Comparison of ENCODE assay signal across 10 cellular contexts in genomic region chr17:75267403-75268232, GRCh38. TPM values are rescaled to one million over a fixed set of nuclear protein-coding genes. Genes with fewer than 3 reads are reported as not detected.
DNase-seq lines count a peak whose midpoint lies in the region; ATAC-seq and TF ChIP-seq lines count a peak whose summit lies in the region.
"Had no signal": no experiment of that assay in that cellular context is flagged by ENCODE, and none has a peak within 500 bp of the region (broad histone marks: within the 10 kb centered on the region; RNA-seq: fewer than 3 reads in every experiment).

No MANE protein-coding gene starts in this region.

- H3K4me3 ChIP-seq in cardiac muscle cell (no peak overlapping the region), transverse colon (no peak overlapping the region)

- in situ Hi-C loops in transverse colon (cut with MboI; ENCODE audit: low pct_ligation_motif_present in 1 of 4, low pct_unique_long_range_greater_than_20kb in 1 of 4, low sequenced_read_pairs in 3 of 4), result no loop called here
- in situ Hi-C loops in KBM-7 (cut with MboI; ENCODE audit: low pct_unique_long_range_greater_than_20kb, low sequenced_read_pairs), result no loop called here

- intact Hi-C loops in left cardiac atrium (cut with DNase I) (no loop called here), transverse colon (cut with DNase I; ENCODE audit: low total_unique reads) (no loop called here)

- TF ChIP-seq POLR2A in transverse colon (IDR thresholded peaks at IDR 0.05), result no peak

- H3K4me3 Mint-ChIP-seq in endothelial cell (ENCODE audit: unreplicated experiment), result peak overlapping the region; percentile 33
- H3K4me3 Mint-ChIP-seq in activated CD8-positive, alpha-beta memory T cell treated with anti-CD3 and anti-CD28 coated beads, Interleukin-2, amount 10 ng/mL, durations not matched to agents 7 days and 5 days, result no peak overlapping the region
- H3K4me3 Mint-ChIP-seq: T-cell had no signal

- H3K36me3 Mint-ChIP-seq in endothelial cell (ENCODE audit: low read depth, unreplicated experiment), result peaks cover 8% of the 10 kb centered on the region
- peaks cover 16% of the 10 kb centered on the region for H3K36me3 Mint-ChIP-seq in activated CD8-positive, alpha-beta memory T cell treated with anti-CD3 and anti-CD28 coated beads, Interleukin-2, amount 10 ng/mL, durations not matched to agents 7 days and 5 days

- DNase-seq in cardiac muscle cell (ENCODE audit: low read depth in 1 of 2, low spot score in 1 of 2) (peak in 1 of 2 donors; percentile 17), left cardiac atrium (no peak), NCI-H774 (lab: John Stamatoyannopoulos, UW) (peak; percentile 29), endothelial cell (ENCODE audit: low spot score) (peak; percentile 35), transverse colon (peak; percentile 66), NCI-H524 treated with DMSO at 0.1 percent for 48 hours (lab: John Stamatoyannopoulos, UW) (no peak), KBM-7 (no peak)
- no peak for DNase-seq in activated CD8-positive, alpha-beta memory T cell treated with anti-CD3 and anti-CD28 coated beads, Interleukin-2, amount 10 ng/mL, durations not matched to agents 7 days and 5 days
- DNase-seq: T-cell had no signal

- H3K27ac Mint-ChIP-seq in endothelial cell (ENCODE audit: unreplicated experiment), result peak overlapping the region; percentile 64
- H3K27ac Mint-ChIP-seq in activated CD8-positive, alpha-beta memory T cell treated with anti-CD3 and anti-CD28 coated beads, Interleukin-2, amount 10 ng/mL, durations not matched to agents 7 days and 5 days, result no peak overlapping the region
- H3K27ac Mint-ChIP-seq: T-cell had no signal

- no peak for TF ChIP-seq CTCF in cardiac muscle cell (IDR thresholded peaks at IDR 0.05; ENCODE audit: low read depth, low read length)
- TF ChIP-seq CTCF in endothelial cell (IDR thresholded peaks at IDR 0.05; ENCODE audit: unreplicated experiment), result no peak
- TF ChIP-seq CTCF in transverse colon (IDR thresholded peaks at IDR 0.05), result peak in 2 of 5 experiments; percentile 19 to 48

- WGBS in transverse colon (ENCODE audit: low coverage in 1 of 2), 2 donors, result 38 to 80% methylated on average over 1 to 13 of the region's 14 CpGs

- H3K9me3 ChIP-seq in cardiac muscle cell (ENCODE audit: low read depth) (no peaks in the 10 kb centered on the region), transverse colon (no peaks in the 10 kb centered on the region)

- ATAC-seq in left cardiac atrium, result no peak
- ATAC-seq in activated CD8-positive, alpha-beta memory T cell treated with anti-CD3 and anti-CD28 coated beads, Interleukin-2, amount 10 ng/mL, durations not matched to agents 7 days and 5 days, result no peak
- ATAC-seq: T-cell had no signal

- CTCF ChIA-PET in activated CD8-positive, alpha-beta memory T cell treated with anti-CD3 and anti-CD28 coated beads, Interleukin-2, amount 10 ng/mL, durations not matched to agents 7 days and 5 days (lab: Charles Lee), result interaction anchor here (0.9 to 5.8 kb wide), 3 partner anchors 22 to 366 kb away, joined by 3 to 86 read pairs (median 5); partner anchors contain the start of genes SLC25A19 and SMIM5

- H3K4me1 Mint-ChIP-seq in endothelial cell (ENCODE audit: unreplicated experiment), result peaks cover 45% of the 10 kb centered on the region
- H3K4me1 Mint-ChIP-seq in activated CD8-positive, alpha-beta memory T cell treated with anti-CD3 and anti-CD28 coated beads, Interleukin-2, amount 10 ng/mL, durations not matched to agents 7 days and 5 days, result peaks cover 32% of the 10 kb centered on the region

- H3K9me3 Mint-ChIP-seq in endothelial cell (ENCODE audit: unreplicated experiment), result no peaks in the 10 kb centered on the region
- no peaks in the 10 kb centered on the region for H3K9me3 Mint-ChIP-seq in activated CD8-positive, alpha-beta memory T cell treated with anti-CD3 and anti-CD28 coated beads, Interleukin-2, amount 10 ng/mL, durations not matched to agents 7 days and 5 days (ENCODE audit: low read depth)
- H3K9me3 Mint-ChIP-seq: T-cell had no signal

- no peak for TF ChIP-seq EP300 in transverse colon (IDR thresholded peaks at IDR 0.05; ENCODE audit: low read depth)

- peaks cover 2% of the 10 kb centered on the region for H3K27me3 Mint-ChIP-seq in endothelial cell (ENCODE audit: unreplicated experiment)
- H3K27me3 Mint-ChIP-seq in activated CD8-positive, alpha-beta memory T cell treated with anti-CD3 and anti-CD28 coated beads, Interleukin-2, amount 10 ng/mL, durations not matched to agents 7 days and 5 days, result no peaks in the 10 kb centered on the region
- H3K27me3 Mint-ChIP-seq: T-cell had no signal

- H3K27ac ChIP-seq in cardiac muscle cell, result peak overlapping the region; percentile 53
- peak overlapping the region; percentile 3 to 29 (median 26) for H3K27ac ChIP-seq in transverse colon
- H3K27ac ChIP-seq: C4-2B had no signal

- H3K27me3 ChIP-seq in cardiac muscle cell (no peaks in the 10 kb centered on the region), transverse colon (no peaks in the 10 kb centered on the region)

- peaks cover 9% of the 10 kb centered on the region for H3K36me3 ChIP-seq in cardiac muscle cell
- peaks cover 0 to 14% (median 4%) of the 10 kb centered on the region in 4 donors for H3K36me3 ChIP-seq in transverse colon

- H3K4me1 ChIP-seq in cardiac muscle cell (ENCODE audit: low read depth) (peaks cover 4% of the 10 kb centered on the region), transverse colon (peaks cover 14 to 32% (median 24%) of the 10 kb centered on the region in 4 donors)

RNA-seq across cellular contexts. Expression of gene MIF4GD, which starts 3.4 kb away (rescaled TPM):
- total RNA-seq in cardiac muscle cell (35.6 and 47.9 TPM in 2 replicates), left cardiac atrium (10 to 100 TPM; 13.8 to 17.7 TPM), endothelial cell (ENCODE audit: unreplicated experiment) (15.7 TPM), transverse colon (10 to 100 TPM in 3 of 4 donors, 1 to 10 TPM in 1; 9.0 to 44.0 (median 28.6) TPM)
- 75.4 and 75.8 TPM in 2 replicates for polyA plus RNA-seq in cardiac muscle cell
- total RNA-seq in activated CD8-positive, alpha-beta memory T cell treated with anti-CD3 and anti-CD28 coated beads, Interleukin-2, amount 10 ng/mL, durations not matched to agents 7 days and 5 days, result 10 to 100 TPM; 56.9 to 58.5 TPM

RNA-seq across cellular contexts. Expression of gene MRPS7, which starts 5.9 kb away (rescaled TPM):
- total RNA-seq in cardiac muscle cell, result 64.8 and 81.6 TPM in 2 replicates
- 179 and 198 TPM in 2 replicates for polyA plus RNA-seq in cardiac muscle cell
- 100 to 1,000 TPM in 1 of 2 donors, 10 to 100 TPM in 1; 85.4 to 103 TPM for total RNA-seq in left cardiac atrium
- 63.4 TPM for total RNA-seq in endothelial cell (ENCODE audit: unreplicated experiment)
- total RNA-seq in transverse colon, result 10 to 100 TPM; 27.1 to 54.0 (median 37.4) TPM
- total RNA-seq in activated CD8-positive, alpha-beta memory T cell treated with anti-CD3 and anti-CD28 coated beads, Interleukin-2, amount 10 ng/mL, durations not matched to agents 7 days and 5 days, result 10 to 100 TPM; 49.5 to 56.9 TPM

RNA-seq across cellular contexts. Expression of gene GGA3, which starts 6.2 kb away (rescaled TPM):
- total RNA-seq in cardiac muscle cell, result 33.5 and 35.3 TPM in 2 replicates
- polyA plus RNA-seq in cardiac muscle cell, result 25.6 and 30.0 TPM in 2 replicates
- 10 to 100 TPM; 23.0 to 24.5 TPM for total RNA-seq in left cardiac atrium
- total RNA-seq in endothelial cell (ENCODE audit: unreplicated experiment), result 60.8 TPM
- 100 to 1,000 TPM in 1 of 4 donors, 10 to 100 TPM in 3; 36.2 to 134 (median 59.0) TPM for total RNA-seq in transverse colon
- total RNA-seq in activated CD8-positive, alpha-beta memory T cell treated with anti-CD3 and anti-CD28 coated beads, Interleukin-2, amount 10 ng/mL, durations not matched to agents 7 days and 5 days, result 10 to 100 TPM; 84.6 to 90.2 TPM

RNA-seq across cellular contexts. Expression of gene SLC25A19, which starts 21.6 kb away (rescaled TPM):
- total RNA-seq in cardiac muscle cell (8.9 and 13.2 TPM in 2 replicates), left cardiac atrium (10 to 100 TPM; 15.2 to 21.0 TPM), endothelial cell (ENCODE audit: unreplicated experiment) (2.9 TPM), transverse colon (10 to 100 TPM; 12.6 to 49.6 (median 20.7) TPM)
- 12.2 and 17.7 TPM in 2 replicates for polyA plus RNA-seq in cardiac muscle cell
- 10 to 100 TPM; 46.3 to 66.4 TPM for total RNA-seq in activated CD8-positive, alpha-beta memory T cell treated with anti-CD3 and anti-CD28 coated beads, Interleukin-2, amount 10 ng/mL, durations not matched to agents 7 days and 5 days

Comparison
In these comparisons a context has a peak if more than half of its experiments do, and no peak if none do; other contexts are left out.
1. DNase-seq: peak in NCI-H774 (single experiment), endothelial cell (single experiment) and transverse colon (single experiment); none in left cardiac atrium (single experiment), activated CD8-positive, alpha-beta memory T cell treated with anti-CD3 and anti-CD28 coated beads, Interleukin-2, amount 10 ng/mL, durations not matched to agents 7 days and 5 days (single experiment), NCI-H524 treated with DMSO at 0.1 percent for 48 hours (single experiment) and KBM-7 (single experiment).